Comparison of ENCODE assay signal across 13 cellular contexts in the genomic region with DNA sequence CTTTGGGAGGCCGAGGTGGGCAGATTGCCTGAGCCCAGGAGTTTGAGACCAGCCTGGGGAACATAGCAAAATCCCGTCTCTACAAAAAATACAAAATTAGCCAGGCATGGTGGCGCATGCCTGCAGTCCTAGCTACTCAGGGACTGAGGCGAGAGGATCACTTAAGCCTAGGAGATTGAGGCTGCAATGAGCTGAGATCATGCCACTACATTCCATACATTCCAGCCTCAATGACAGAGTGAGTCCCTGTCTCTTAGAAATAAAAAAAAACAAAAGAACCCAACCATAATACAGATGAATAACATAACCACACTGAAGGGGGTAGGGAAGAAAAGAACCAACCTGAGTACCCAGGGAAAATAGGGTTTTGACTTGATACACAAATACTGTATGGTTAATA. TPM values are rescaled to one million over a fixed set of nuclear protein-coding genes. Genes with fewer than 3 reads are reported as not detected.
DNase-seq lines count a peak whose midpoint lies in the region; ATAC-seq and TF ChIP-seq lines count a peak whose summit lies in the region.
"Had no signal": no experiment of that assay in that cellular context is flagged by ENCODE, and none has a peak within 500 bp of the region (broad histone marks: within the 10 kb centered on the region; RNA-seq: fewer than 3 reads in every experiment).

No MANE protein-coding gene starts in this region.

- H3K79me2 ChIP-seq in mesendoderm (ENCODE audit: control insufficient read depth, insufficient read depth, low read length): no peaks in the 10 kb centered on the region

- WGBS in HUES64: 60% methylated on average over 4 of the region's 4 CpGs
- WGBS in mesendoderm (ENCODE audit: extremely low coverage, insufficient coverage, low lambda C conversion rate): no CpG with 5 or more reads among the region's 4 CpGs
- WGBS in tibial nerve, 2 donors: 65 to 71% methylated on average over 4 of the region's 4 CpGs

- peak overlapping the region; percentile 39 for H3K18ac ChIP-seq in mesendoderm (ENCODE audit: low read length)

- H3K23ac ChIP-seq in mesendoderm (ENCODE audit: low read length): no peak overlapping the region

- no peak overlapping the region for H3K9ac ChIP-seq in HUES64 (ENCODE audit: low read depth, low read length)
- no peak overlapping the region for H3K9ac ChIP-seq in mesendoderm (ENCODE audit: low read length)
- H3K9ac ChIP-seq: BLaER1 had no signal

- no peak for TF ChIP-seq POLR2A in tibial nerve (IDR thresholded peaks at IDR 0.05)

- H2BK5ac ChIP-seq in mesendoderm (ENCODE audit: low read length): no peak overlapping the region

- no peak overlapping the region for H3K4ac ChIP-seq in mesendoderm (ENCODE audit: low read depth, low read length)

- H3K4me3 ChIP-seq in HUES64 (ENCODE audit: low read length) (no peak overlapping the region), mesendoderm (ENCODE audit: low read length) (no peak overlapping the region), tibial nerve (no peak overlapping the region)
- H3K4me3 ChIP-seq: BLaER1, K562, sigmoid colon had no signal

- H3K27me3 ChIP-seq in HUES64 (ENCODE audit: insufficient read depth, low read length) (no peaks in the 10 kb centered on the region), mesendoderm (ENCODE audit: insufficient read depth, low read length, poor library complexity) (no peaks in the 10 kb centered on the region), tibial nerve (no peaks in the 10 kb centered on the region)
- H3K27me3 ChIP-seq: BLaER1 had no signal

- no peak overlapping the region for H4K8ac ChIP-seq in mesendoderm (ENCODE audit: low read depth, low read length)

- peak overlapping the region; percentile 53; the same call in 1 of the 2 replicates for H3K27ac ChIP-seq in HUES64 (ENCODE audit: low read depth, low read length)
- no peak overlapping the region for H3K27ac ChIP-seq in mesendoderm (ENCODE audit: low read depth, low read length)
- no peak overlapping the region for H3K27ac ChIP-seq in tibial nerve
- H3K27ac ChIP-seq: BLaER1, sigmoid colon had no signal

- no peak for TF ChIP-seq EP300 in tibial nerve (IDR thresholded peaks at IDR 0.05)

- H2AK5ac ChIP-seq in mesendoderm (ENCODE audit: low read length): no peak overlapping the region

- no peaks in the 10 kb centered on the region for H3K36me3 ChIP-seq in HUES64 (ENCODE audit: insufficient read depth, low read length)
- no peaks in the 10 kb centered on the region for H3K36me3 ChIP-seq in mesendoderm (ENCODE audit: control insufficient read depth, insufficient read depth, low read length)
- no peaks in the 10 kb centered on the region for H3K36me3 ChIP-seq in tibial nerve
- H3K36me3 ChIP-seq: BLaER1, sigmoid colon had no signal

- H3K9me3 ChIP-seq in HUES64 (ENCODE audit: insufficient read depth, low read depth, low read length) (no peaks in the 10 kb centered on the region), tibial nerve (no peaks in the 10 kb centered on the region)
- H3K9me3 ChIP-seq: BLaER1, sigmoid colon had no signal

- no peak overlapping the region for H4K5ac ChIP-seq in mesendoderm (ENCODE audit: low read length)

- peaks cover 23% of the 10 kb centered on the region for H3K4me1 ChIP-seq in HUES64 (ENCODE audit: insufficient read depth, low read length)
- peaks cover 6% of the 10 kb centered on the region for H3K4me1 ChIP-seq in mesendoderm (ENCODE audit: control insufficient read depth, low read depth, low read length)
- no peaks in the 10 kb centered on the region for H3K4me1 ChIP-seq in tibial nerve
- H3K4me1 ChIP-seq: BLaER1 had no signal

- no peak overlapping the region for H3K4me2 ChIP-seq in mesendoderm (ENCODE audit: low read length)
- H3K4me2 ChIP-seq: BLaER1 had no signal

- in situ Hi-C loops in Caki2 (cut with HindIII; ENCODE audit: low pct_unique_long_range_greater_than_20kb, low sequenced_read_pairs): no loop called here

- TF ChIP-seq CTCF in tibial nerve (IDR thresholded peaks at IDR 0.05): no peak

- H3K56ac ChIP-seq in mesendoderm (ENCODE audit: low read length): no peak overlapping the region

- ATAC-seq in HG02970 (IDR thresholded peaks at IDR 0.05; ENCODE audit: low FRiP score, unreplicated experiment) (no peak), GM19328 (IDR thresholded peaks at IDR 0.05; ENCODE audit: unreplicated experiment) (no peak), HG02571 (IDR thresholded peaks at IDR 0.05; ENCODE audit: unreplicated experiment) (no peak)
- ATAC-seq: K562 had no signal

- no peak overlapping the region for H2BK15ac ChIP-seq in mesendoderm (replicated peaks; ENCODE audit: low read depth)

- H2BK120ac ChIP-seq in mesendoderm (ENCODE audit: low read depth, low read length): peak overlapping the region; percentile 46

- DNase-seq in Caki2 (ENCODE audit: low read depth) (peak; percentile 69), cerebellar cortex (ENCODE audit: low spot score) (peak; percentile 63), mesendoderm (peak; percentile 96), tibial nerve (ENCODE audit: low spot score in 2 of 2) (no peak)
- DNase-seq: hypothalamus, NCI-H187, sigmoid colon had no signal

- H3K79me1 ChIP-seq in mesendoderm (ENCODE audit: low read length): no peaks in the 10 kb centered on the region

RNA-seq across cellular contexts. Expression of gene CGNL1, which starts 19.7 kb away (rescaled TPM):
- total RNA-seq in Caki2 (2014; rRNA removed; shearing (Covaris generic); ENCODE audit: low replicate concordance): 0.49 and 0.84 TPM in 2 replicates
- polyA plus RNA-seq in HUES64 (2013, experiment 1 of 2): 16.7 TPM
- polyA plus RNA-seq in HUES64 (2013, experiment 2 of 2): 17.6 TPM
- polyA plus RNA-seq in mesendoderm (2013, experiment 1 of 2): 8.1 TPM
- 8.8 TPM for polyA plus RNA-seq in mesendoderm (2013, experiment 2 of 2)
- total RNA-seq in tibial nerve: 10 to 100 TPM; 15.9 to 36.7 (median 29.2) TPM

Comparison
In these comparisons a context has a peak if more than half of its experiments do, and no peak if none do; other contexts are left out.
1. DNase-seq: peak in Caki2 (single experiment), cerebellar cortex (single experiment) and mesendoderm (single experiment); none in tibial nerve (0 of 2).